ENCODE assay signal across 17 cellular contexts in genomic region chr2:96843538-96844268, GRCh38. TPM values are rescaled to one million over a fixed set of nuclear protein-coding genes. Genes with fewer than 3 reads are reported as not detected.
A peak's percentile ranks its signal among the peaks of the same experiment; 100 is the strongest.
DNase-seq lines count a peak whose midpoint lies in the region; ATAC-seq and TF ChIP-seq lines count a peak whose summit lies in the region.
"Had no signal": no experiment of that assay in that cellular context is flagged by ENCODE, and none has a peak within 500 bp of the region (broad histone marks: within the 10 kb centered on the region; RNA-seq: fewer than 3 reads in every experiment).

ANKRD23 (minus strand) TSS chr2:96844021; CDS start chr2:96843992, 29 bp downstream.

- TF ChIP-seq CTCF in heart right ventricle (IDR thresholded peaks at IDR 0.05): no peak
- TF ChIP-seq CTCF in progenitor cell of endocrine pancreas (IDR thresholded peaks at IDR 0.05; ENCODE audit: unreplicated experiment): no peak
- TF ChIP-seq CTCF in PC-9 (conservative IDR thresholded peaks at IDR 0.05): no peak
- no peak for TF ChIP-seq CTCF in gastroesophageal sphincter (IDR thresholded peaks at IDR 0.05)

- POLR2A ChIA-PET in PC-9 (lab: Charles Lee; ENCODE audit: unreplicated experiment): interaction anchor here (0.7 kb wide), 1 partner anchor 10 kb away, joined by 5 read pairs; no protein-coding TSS in a partner anchor

- no peaks in the 10 kb centered on the region for H4K20me1 ChIP-seq in PC-9 (ENCODE audit: insufficient read depth)

- H3K36me3 Mint-ChIP-seq in activated CD8-positive, alpha-beta memory T cell treated with anti-CD3 and anti-CD28 coated beads, Interleukin-2, amount 10 ng/mL, durations not matched to agents 7 days and 5 days: peaks cover 20% of the 10 kb centered on the region
- no peaks in the 10 kb centered on the region for H3K36me3 Mint-ChIP-seq in T-helper 17 cell (ENCODE audit: low read depth)
- peaks cover 8% of the 10 kb centered on the region for H3K36me3 Mint-ChIP-seq in progenitor cell of endocrine pancreas (ENCODE audit: insufficient read depth)
- H3K36me3 Mint-ChIP-seq: naive B cell had no signal

- H3K4me3 ChIP-seq in heart right ventricle (no peak within 1 kb of the TSS), PC-9 (no peak within 1 kb of the TSS), gastroesophageal sphincter (no peak within 1 kb of the TSS)
- H3K4me3 ChIP-seq: lower lobe of right lung had no signal

- no peak for ATAC-seq in activated CD8-positive, alpha-beta memory T cell treated with anti-CD3 and anti-CD28 coated beads, Interleukin-2, amount 10 ng/mL, durations not matched to agents 7 days and 5 days
- no peak for ATAC-seq in T-helper 17 cell
- ATAC-seq in heart right ventricle: peak; percentile 15 to 67 (median 45)
- ATAC-seq in gastroesophageal sphincter: no peak
- ATAC-seq: lower lobe of right lung, Panc1 had no signal

- DNase-seq in activated CD8-positive, alpha-beta memory T cell treated with anti-CD3 and anti-CD28 coated beads, Interleukin-2, amount 10 ng/mL, durations not matched to agents 7 days and 5 days: no peak
- DNase-seq in activated CD8-positive, alpha-beta memory T cell treated with anti-CD3 and anti-CD28 coated beads, Interleukin-2, amount 50 U/mL, for 48 hours: no peak
- no peak for DNase-seq in T-helper 17 cell
- DNase-seq in heart right ventricle: no peak
- no peak for DNase-seq in progenitor cell of endocrine pancreas (ENCODE audit: low spot score, unreplicated experiment)
- no peak for DNase-seq in dermis blood vessel endothelial cell
- DNase-seq in PC-9: no peak
- DNase-seq: activated CD8-positive, alpha-beta memory T cell treated with anti-CD3 and anti-CD28 coated beads for 24 hours; activated effector memory CD4-positive, alpha-beta T cell treated with anti-CD3 and anti-CD28 coated beads, Interleukin-2, amount 50 U/mL, for 16 hours; anterior cingulate cortex; DMS79 treated with DMSO at 0.1 percent for 48 hours; lower lobe of right lung; naive B cell; SK-N-SH had no signal

- H3K36me3 ChIP-seq in heart right ventricle: peaks cover 0 to 51% (median 18%) of the 10 kb centered on the region in 9 donors
- H3K36me3 ChIP-seq in PC-9 (ENCODE audit: low read depth): no peaks in the 10 kb centered on the region
- H3K36me3 ChIP-seq in gastroesophageal sphincter: peaks cover 0 to 56% of the 10 kb centered on the region in 2 donors

- BruUV-seq in PC-9 (replicated peaks; lab: Mats Ljungman, UMichigan): no TSS peak

- TF ChIP-seq POLR2A in gastroesophageal sphincter (IDR thresholded peaks at IDR 0.05): no peak

- no peak within 1 kb of the TSS for H2AFZ ChIP-seq in PC-9

- H3K4me1 ChIP-seq in heart right ventricle (peaks cover 0 to 53% (median 12%) of the 10 kb centered on the region in 9 donors), PC-9 (replicated peaks; ENCODE audit: insufficient read depth) (no peaks in the 10 kb centered on the region), gastroesophageal sphincter (peaks cover 0 to 35% (median 0%) of the 10 kb centered on the region in 3 donors)
- H3K4me1 ChIP-seq: lower lobe of right lung had no signal

- peaks cover 27% of the 10 kb centered on the region for H3K4me1 Mint-ChIP-seq in activated CD8-positive, alpha-beta memory T cell treated with anti-CD3 and anti-CD28 coated beads, Interleukin-2, amount 10 ng/mL, durations not matched to agents 7 days and 5 days
- H3K4me1 Mint-ChIP-seq in T-helper 17 cell (peaks cover 15% of the 10 kb centered on the region), progenitor cell of endocrine pancreas (ENCODE audit: low read depth) (no peaks in the 10 kb centered on the region)

- CTCF ChIA-PET in activated CD8-positive, alpha-beta memory T cell treated with anti-CD3 and anti-CD28 coated beads, Interleukin-2, amount 10 ng/mL, durations not matched to agents 7 days and 5 days (lab: Charles Lee): interaction anchor here (2.2 kb wide), 1 partner anchor 13 kb away, joined by 12 read pairs; the partner anchor contains the start of gene ANKRD39
- CTCF ChIA-PET in PC-9 (lab: Charles Lee): interaction anchor here (0.5 to 0.6 kb wide), 3 partner anchors 9 to 439 kb away, joined by 3 to 14 read pairs (median 3); no protein-coding TSS in a partner anchor

- H3K9me2 ChIP-seq in PC-9 (ENCODE audit: insufficient read depth): no peaks in the 10 kb centered on the region
- H3K9me2 ChIP-seq: SK-N-SH had no signal

- H3K4me3 Mint-ChIP-seq in activated CD8-positive, alpha-beta memory T cell treated with anti-CD3 and anti-CD28 coated beads, Interleukin-2, amount 10 ng/mL, durations not matched to agents 7 days and 5 days: no peak within 1 kb of the TSS
- H3K4me3 Mint-ChIP-seq in T-helper 17 cell: no peak within 1 kb of the TSS
- no peak within 1 kb of the TSS for H3K4me3 Mint-ChIP-seq in progenitor cell of endocrine pancreas (ENCODE audit: low read depth)
- H3K4me3 Mint-ChIP-seq: naive B cell had no signal

- no peak for TF ChIP-seq EP300 in gastroesophageal sphincter (IDR thresholded peaks at IDR 0.05)

- 87% methylated on average over 14 of the region's 14 CpGs for WGBS in heart right ventricle, 2 donors
- WGBS in gastroesophageal sphincter (ENCODE audit: low coverage in 1 of 2), 2 donors: 79% methylated on average over 3 of the region's 14 CpGs; no CpG with 5 or more reads in 1 of the 2 donors

- H3K9me3 ChIP-seq in T-helper 17 cell (ENCODE audit: control insufficient read depth, low read length, poor library complexity, severe bottlenecking): no peaks in the 10 kb centered on the region
- H3K9me3 ChIP-seq in heart right ventricle: no peaks in the 10 kb centered on the region
- H3K9me3 ChIP-seq in PC-9 (ENCODE audit: insufficient read depth, low read depth): no peaks in the 10 kb centered on the region
- no peaks in the 10 kb centered on the region for H3K9me3 ChIP-seq in gastroesophageal sphincter
- H3K9me3 ChIP-seq: lower lobe of right lung, SK-N-SH had no signal

- H3K27ac ChIP-seq in heart right ventricle: peak within 1 kb of the TSS in 7 of 10 donors; percentile 39 to 83 (median 71)
- H3K27ac ChIP-seq in PC-9: no peak within 1 kb of the TSS
- H3K27ac ChIP-seq in gastroesophageal sphincter: no peak within 1 kb of the TSS
- H3K27ac ChIP-seq: C4-2B, lower lobe of right lung had no signal

- no peak within 1 kb of the TSS for H3K4me2 ChIP-seq in PC-9
- H3K4me2 ChIP-seq: SK-N-SH had no signal

- H3F3A ChIP-seq in PC-9 (ENCODE audit: insufficient read depth, low read depth): no peaks in the 10 kb centered on the region; the same call in 1 of the 2 replicates

- H3K27me3 Mint-ChIP-seq in activated CD8-positive, alpha-beta memory T cell treated with anti-CD3 and anti-CD28 coated beads, Interleukin-2, amount 10 ng/mL, durations not matched to agents 7 days and 5 days: no peaks in the 10 kb centered on the region
- H3K27me3 Mint-ChIP-seq in T-helper 17 cell: no peaks in the 10 kb centered on the region
- H3K27me3 Mint-ChIP-seq in progenitor cell of endocrine pancreas: no peaks in the 10 kb centered on the region
- H3K27me3 Mint-ChIP-seq: naive B cell had no signal

- intact Hi-C loops in heart right ventricle (cut with DNase I) (no loop called here), PC-9 (cut with micrococcal nuclease; ENCODE audit: unreplicated experiment) (no loop called here)

- H3K79me2 ChIP-seq in PC-9 (ENCODE audit: low read depth): no peaks in the 10 kb centered on the region

- H3K27ac Mint-ChIP-seq in activated CD8-positive, alpha-beta memory T cell treated with anti-CD3 and anti-CD28 coated beads, Interleukin-2, amount 10 ng/mL, durations not matched to agents 7 days and 5 days: no peak within 1 kb of the TSS
- H3K27ac Mint-ChIP-seq in T-helper 17 cell (peak within 1 kb of the TSS; percentile 84), progenitor cell of endocrine pancreas (peak within 1 kb of the TSS; percentile 65)

- H3K9me3 Mint-ChIP-seq in activated CD8-positive, alpha-beta memory T cell treated with anti-CD3 and anti-CD28 coated beads, Interleukin-2, amount 10 ng/mL, durations not matched to agents 7 days and 5 days (ENCODE audit: low read depth): no peaks in the 10 kb centered on the region
- H3K9me3 Mint-ChIP-seq in progenitor cell of endocrine pancreas (ENCODE audit: low read depth): no peaks in the 10 kb centered on the region
- H3K9me3 Mint-ChIP-seq: naive B cell had no signal

- H3K27me3 ChIP-seq in heart right ventricle (no peaks in the 10 kb centered on the region), PC-9 (ENCODE audit: insufficient read depth, low read depth) (no peaks in the 10 kb centered on the region), gastroesophageal sphincter (no peaks in the 10 kb centered on the region)

RNA-seq across cellular contexts. Expression of gene ANKRD23, which starts in this region (rescaled TPM):
- 10 to 100 TPM; 10.4 to 14.8 TPM for total RNA-seq in activated CD8-positive, alpha-beta memory T cell treated with anti-CD3 and anti-CD28 coated beads, Interleukin-2, amount 10 ng/mL, durations not matched to agents 7 days and 5 days
- total RNA-seq in T-helper 17 cell (10 to 100 TPM in 1 of 2 donors, 1 to 10 TPM in 1; 7.6 to 11.2 TPM), heart right ventricle (10 to 100 TPM in 7 of 10 donors, 1 to 10 TPM in 3; 2.6 to 40.0 (median 14.5) TPM), progenitor cell of endocrine pancreas (6.1 and 8.3 TPM in 2 replicates), dermis blood vessel endothelial cell (1.1 and 1.5 TPM in 2 replicates), PC-9 (2021) (6.0 and 8.9 TPM in 2 replicates), gastroesophageal sphincter (1 to 10 TPM; 1.2 to 4.9 (median 3.1) TPM)
- polyA plus RNA-seq in heart right ventricle: 10 to 100 TPM in 1 of 2 donors, under 1 TPM in 1; 0.96 to 17.9 TPM

Comparison
In these comparisons a context has a peak if more than half of its experiments do, and no peak if none do; other contexts are left out.
1. ATAC-seq: peak in heart right ventricle (8 of 8); none in activated CD8-positive, alpha-beta memory T cell treated with anti-CD3 and anti-CD28 coated beads, Interleukin-2, amount 10 ng/mL, durations not matched to agents 7 days and 5 days (single experiment), T-helper 17 cell (single experiment) and gastroesophageal sphincter (single experiment).
2. H3K27ac ChIP-seq: peak in heart right ventricle (7 of 10); none in PC-9 (single experiment) and gastroesophageal sphincter (0 of 4).